ENCODE assay signal across 2 cellular contexts in genomic region chr12:31740618-31741017, GRCh38.
TF ChIP-seq lines count a peak whose summit lies in the region.

No MANE protein-coding gene starts in this region.

TF ChIP-seq in HCT116, 20 proteins besides CTCF, POLR2A, EP300 and RAD21:
- TF ChIP-seq JUND (IDR thresholded peaks at IDR 0.05) (no peak), TCF7L2 (IDR thresholded peaks at IDR 0.05; ENCODE audit: borderline replicate concordance, extremely low read depth, insufficient read depth, insufficient read length) (no peak), ELF1 (IDR thresholded peaks at IDR 0.05; ENCODE audit: borderline replicate concordance, low read depth) (no peak), YY1 (IDR thresholded peaks at IDR 0.05; ENCODE audit: extremely low read depth, insufficient replicate concordance, low read depth, low read length) (no peak), EZH2 (IDR thresholded peaks at IDR 0.05) (no peak), SIN3A (IDR thresholded peaks at IDR 0.05; ENCODE audit: low read depth) (no peak), SRF (IDR thresholded peaks at IDR 0.05; ENCODE audit: low read depth) (no peak), ZBTB33 (IDR thresholded peaks at IDR 0.05; ENCODE audit: extremely low read depth, insufficient replicate concordance, low read length) (no peak), MAX (IDR thresholded peaks at IDR 0.05) (no peak), FOSL1 (IDR thresholded peaks at IDR 0.05; ENCODE audit: low read depth) (no peak), ATF3 (IDR thresholded peaks at IDR 0.05) (no peak), CBX3 (IDR thresholded peaks at IDR 0.05; ENCODE audit: low read depth) (no peak), CEBPB (IDR thresholded peaks at IDR 0.05; ENCODE audit: low read depth) (no peak), EGR1 (IDR thresholded peaks at IDR 0.05; ENCODE audit: low read depth) (no peak), POLR2AphosphoS5 (IDR thresholded peaks at IDR 0.05; ENCODE audit: low read depth, low read length) (no peak), ZNF274 (IDR thresholded peaks at IDR 0.05; ENCODE audit: low read depth, low read length) (no peak), EZH2phosphoT487 (IDR thresholded peaks at IDR 0.05; ENCODE audit: borderline replicate concordance) (no peak), ZFX (IDR thresholded peaks at IDR 0.05) (no peak), SP1 (IDR thresholded peaks at IDR 0.05; ENCODE audit: low read depth) (no peak), REST (IDR thresholded peaks at IDR 0.05; ENCODE audit: low read depth) (no peak)

TF ChIP-seq in SK-N-SH, 30 proteins besides CTCF, POLR2A, EP300 and RAD21:
- TF ChIP-seq IRF3 (IDR thresholded peaks at IDR 0.05; ENCODE audit: low read depth, low read length), result no peak
- TF ChIP-seq YY1 (IDR thresholded peaks at IDR 0.05; ENCODE audit: low read depth), result no peak
- no peak for TF ChIP-seq GATA2 (CRISPR knock-in tag; IDR thresholded peaks at IDR 0.05)
TF ChIP-seq in SK-N-SH: peak in this region for 0.
